ENCODE assay signal across 13 cellular contexts in genomic region chr2:74551942-74552913, GRCh38. TPM values are rescaled to one million over a fixed set of nuclear protein-coding genes. Genes with fewer than 3 reads are reported as not detected.
DNase-seq lines count a peak whose midpoint lies in the region; ATAC-seq and TF ChIP-seq lines count a peak whose summit lies in the region.
"Had no signal": no experiment of that assay in that cellular context is flagged by ENCODE, and none has a peak within 500 bp of the region (broad histone marks: within the 10 kb centered on the region; RNA-seq: fewer than 3 reads in every experiment).

No MANE protein-coding gene starts in this region.

- intact Hi-C loops in left cardiac atrium (cut with DNase I), result no loop called here

- no peak for DNase-seq in cardiac muscle cell (ENCODE audit: low read depth in 1 of 2, low spot score in 1 of 2)
- no peak for DNase-seq in left cardiac atrium
- DNase-seq in fibroblast of mammary gland (ENCODE audit: low read depth), result no peak
- no peak for DNase-seq in thoracic aorta (ENCODE audit: low spot score)
- no peak for DNase-seq in Kasumi-1 (lab: John Stamatoyannopoulos, UW)
- DNase-seq: activated CD4-positive, alpha-beta T cell treated with anti-CD3 and anti-CD28 coated beads, Interleukin-2, amount 50 U/mL, for 1 hour; NCI-H748 treated with DMSO at 0.1 percent for 48 hours; stimulated activated CD4-positive, alpha-beta T cell treated with anti-CD3 and anti-CD28 coated beads, Interleukin-2, amount 100 ng/mL, for 48 hours had no signal

- ATAC-seq in left cardiac atrium (no peak), thoracic aorta (ENCODE audit: insufficient number of reproducible peaks, low FRiP score, low read depth) (no peak), HG03095 (IDR thresholded peaks at IDR 0.05; ENCODE audit: unreplicated experiment) (no peak), GM21576 (IDR thresholded peaks at IDR 0.05; ENCODE audit: unreplicated experiment) (no peak)
- ATAC-seq: left lobe of liver had no signal

- peaks cover 32% of the 10 kb centered on the region for H3K27me3 ChIP-seq in cardiac muscle cell
- peaks cover 61% of the 10 kb centered on the region for H3K27me3 ChIP-seq in HUES48 (ENCODE audit: control insufficient read depth, insufficient read depth, low read length)
- no peaks in the 10 kb centered on the region for H3K27me3 ChIP-seq in thoracic aorta (replicated peaks; ENCODE audit: insufficient read depth)

- TF ChIP-seq CTCF in cardiac muscle cell (IDR thresholded peaks at IDR 0.05; ENCODE audit: low read depth, low read length) (no peak), fibroblast of mammary gland (conservative IDR thresholded peaks at IDR 0.05; ENCODE audit: control insufficient read depth, insufficient read depth, low read depth, low read length) (no peak), thoracic aorta (IDR thresholded peaks at IDR 0.05) (no peak)

- H3K4me3 ChIP-seq in cardiac muscle cell (peak overlapping the region; percentile 53), HUES48 (ENCODE audit: low read depth, low read length) (peak overlapping the region; percentile 74), fibroblast of mammary gland (ENCODE audit: control insufficient read depth, low read depth, low read length) (peak overlapping the region; percentile 98), thoracic aorta (peak overlapping the region; percentile 82)

- H3K4me1 ChIP-seq in cardiac muscle cell (ENCODE audit: low read depth) (peaks cover 8% of the 10 kb centered on the region), HUES48 (ENCODE audit: control insufficient read depth, insufficient read depth, low read length) (peaks cover 14% of the 10 kb centered on the region; the same call in 1 of the 2 replicates), thoracic aorta (ENCODE audit: control insufficient read depth in 1 of 2, low read depth in 2 of 2) (peaks cover 7 to 29% of the 10 kb centered on the region in 2 donors)

- no peaks in the 10 kb centered on the region for H3K36me3 ChIP-seq in cardiac muscle cell
- H3K36me3 ChIP-seq in HUES48 (ENCODE audit: control insufficient read depth, insufficient read depth, low read length), result no peaks in the 10 kb centered on the region; the same call in 1 of the 2 replicates
- peaks cover 4% of the 10 kb centered on the region for H3K36me3 ChIP-seq in thoracic aorta

- no peak overlapping the region for H3K27ac ChIP-seq in cardiac muscle cell
- H3K27ac ChIP-seq in HUES48 (ENCODE audit: low read depth, low read length), result no peak overlapping the region
- no peak overlapping the region for H3K27ac ChIP-seq in thoracic aorta

- H3K9me3 ChIP-seq in cardiac muscle cell (ENCODE audit: low read depth), result no peaks in the 10 kb centered on the region
- no peaks in the 10 kb centered on the region for H3K9me3 ChIP-seq in HUES48 (ENCODE audit: control insufficient read depth, insufficient read depth, low read length)
- H3K9me3 ChIP-seq in thoracic aorta, result no peaks in the 10 kb centered on the region

- no peak overlapping the region for H3K9ac ChIP-seq in HUES48 (ENCODE audit: low read depth, low read length)

RNA-seq across cellular contexts. Expression of gene LOXL3, which starts 1.5 kb away (rescaled TPM):
- total RNA-seq in cardiac muscle cell (23.7 and 43.3 TPM in 2 replicates), left cardiac atrium (1 to 10 TPM; 4.1 to 8.4 TPM), thoracic aorta (10 to 100 TPM; 16.6 to 24.9 TPM)
- polyA plus RNA-seq in cardiac muscle cell, result 13.4 and 31.7 TPM in 2 replicates

RNA-seq across cellular contexts. Expression of gene DOK1, which starts 2.3 kb away (rescaled TPM):
- 12.8 and 26.1 TPM in 2 replicates for total RNA-seq in cardiac muscle cell
- 10.0 and 20.2 TPM in 2 replicates for polyA plus RNA-seq in cardiac muscle cell
- total RNA-seq in left cardiac atrium, result 10 to 100 TPM in 1 of 2 donors, 1 to 10 TPM in 1; 7.9 to 12.4 TPM
- 10 to 100 TPM; 17.6 to 23.1 TPM for total RNA-seq in thoracic aorta

RNA-seq across cellular contexts. Expression of gene HTRA2, which starts 22.5 kb away (rescaled TPM):
- total RNA-seq in cardiac muscle cell (39.9 and 55.1 TPM in 2 replicates), left cardiac atrium (10 to 100 TPM; 28.7 to 29.3 TPM), thoracic aorta (10 to 100 TPM; 34.9 to 35.6 TPM)
- 57.6 and 82.0 TPM in 2 replicates for polyA plus RNA-seq in cardiac muscle cell

RNA-seq across cellular contexts. Expression of gene AUP1, which starts 22.7 kb away (rescaled TPM):
- 93.2 and 105 TPM in 2 replicates for total RNA-seq in cardiac muscle cell
- 120 and 122 TPM in 2 replicates for polyA plus RNA-seq in cardiac muscle cell
- total RNA-seq in left cardiac atrium, result 10 to 100 TPM; 62.2 to 78.3 TPM
- 100 to 1,000 TPM in 1 of 2 donors, 10 to 100 TPM in 1; 85.5 to 113 TPM for total RNA-seq in thoracic aorta

RNA-seq across cellular contexts. Expression of gene DQX1, which starts 26.2 kb away (rescaled TPM):
- total RNA-seq in cardiac muscle cell (0.98 and 1.1 TPM in 2 replicates), left cardiac atrium (not detected), thoracic aorta (1 to 10 TPM in 1 of 2 donors, not detected in 1; 1.9 TPM)
- polyA plus RNA-seq in cardiac muscle cell, result 0.60 and 0.67 TPM in 2 replicates
- total RNA-seq: dermis microvascular lymphatic vessel endothelial cell had no signal
